Comparison of ENCODE assay signal across 19 cellular contexts in genomic region chr9:78312125-78312524, GRCh38. TPM values are rescaled to one million over a fixed set of nuclear protein-coding genes. Genes with fewer than 3 reads are reported as not detected.
DNase-seq lines count a peak whose midpoint lies in the region; ATAC-seq, FAIRE-seq and TF ChIP-seq lines count a peak whose summit lies in the region.
"Had no signal": no experiment of that assay in that cellular context is flagged by ENCODE, and none has a peak within 500 bp of the region (broad histone marks: within the 10 kb centered on the region; RNA-seq: fewer than 3 reads in every experiment).

No MANE protein-coding gene starts in this region.

- TF ChIP-seq RAD21 in HepG2 (CRISPR knock-in tag; IDR thresholded peaks at IDR 0.05): no peak

- TSS peak; percentile 13 for BruUV-seq in HepG2 (replicated peaks; lab: Mats Ljungman, UMichigan)
- no TSS peak for BruUV-seq in PC-3 (replicated peaks; lab: Mats Ljungman, UMichigan)

- peaks cover 30% of the 10 kb centered on the region for H4K20me1 ChIP-seq in HepG2 (ENCODE audit: insufficient read depth, low read length)
- H4K20me1 ChIP-seq in PC-3 (ENCODE audit: low read length): no peaks in the 10 kb centered on the region

- peaks cover 37 to 89% of the 10 kb centered on the region in 2 experiments for H3K36me3 ChIP-seq in HepG2 (replicated peaks in 1 of 2; ENCODE audit: control insufficient read depth in 1 of 2, insufficient read depth in 2 of 2, low read length in 2 of 2)
- peaks cover 0 to 47% (median 14%) of the 10 kb centered on the region in 4 donors for H3K36me3 ChIP-seq in right lobe of liver
- 0 out of 2 replicates have a peak, but pooled peaks cover 4% of the 10 kb centered on the region for H3K36me3 ChIP-seq in PC-3 (ENCODE audit: low read depth, low read length)

- CTCF ChIA-PET in HepG2 (lab: Yijun Ruan, JAX; ENCODE audit: low intra/inter-chr PET ratio, low total read pairs) (no interaction called here), PC-3 (lab: Charles Lee) (no interaction called here)

- DNase-seq in HepG2 (ENCODE audit: low spot score) (no peak), right lobe of liver (no peak), PC-3 (peak; percentile 49), mesenteric fat pad (ENCODE audit: low spot score) (peak; percentile 3), glomerular visceral epithelial cell (ENCODE audit: extremely low spot score) (no peak)
- DNase-seq: BE2C; CD4-positive, alpha-beta T cell; DMS153; EL; KG1; NCI-H1436 treated with DMSO at 0.1 percent for 48 hours; NCI-H2029; NCI-H446; NCI-H82; PC-9 had no signal

- no peak overlapping the region for H3K4me3 ChIP-seq in HepG2 (replicated peaks in 1 of 3; ENCODE audit: insufficient read depth in 1 of 3, low read depth in 2 of 3, low read length in 3 of 3)
- no peak overlapping the region for H3K4me3 ChIP-seq in right lobe of liver
- H3K4me3 ChIP-seq in PC-3 (ENCODE audit: low read length): no peak overlapping the region
- H3K4me3 ChIP-seq: GM12878, PC-9 had no signal

- H3K4me2 ChIP-seq in HepG2 (ENCODE audit: low read depth, low read length) (no peak overlapping the region), PC-3 (ENCODE audit: low read length) (peak overlapping the region; percentile 22; the same call in 1 of the 2 replicates)
- H3K4me2 ChIP-seq: PC-9 had no signal

- FAIRE-seq in HepG2 (lab: Jason Lieb, UNC): no peak
- FAIRE-seq: GM12878, H54 had no signal

- H3K9me2 ChIP-seq in PC-3 (replicated peaks; ENCODE audit: low read length): no peaks in the 10 kb centered on the region

- H2AFZ ChIP-seq in HepG2 (ENCODE audit: low read length) (no peak overlapping the region), PC-3 (ENCODE audit: low read length) (no peak overlapping the region)
- H2AFZ ChIP-seq: PC-9 had no signal

- in situ Hi-C loops in HepG2 (cut with HindIII; ENCODE audit: extremely low pct_ligation_motif_present, low pct_unique_long_range_greater_than_20kb): loop anchor here (10.0 kb wide), 1 partner anchor 47 kb away; no protein-coding TSS in a partner anchor

- no peak for ATAC-seq in HepG2
- ATAC-seq in right lobe of liver: no peak
- peak; percentile 88 for ATAC-seq in PC-3
- no peak for ATAC-seq in GM18498 (IDR thresholded peaks at IDR 0.05; ENCODE audit: unreplicated experiment)
- no peak for ATAC-seq in HG03135 (IDR thresholded peaks at IDR 0.05; ENCODE audit: unreplicated experiment)
- ATAC-seq: GM12878 had no signal

- TF ChIP-seq POLR2A in HepG2 (IDR thresholded peaks at IDR 0.05; ENCODE audit: insufficient read depth in 1 of 2, low read depth in 2 of 2, low read length in 2 of 2): no peak
- no peak for TF ChIP-seq POLR2A in right lobe of liver (IDR thresholded peaks at IDR 0.05)

- peaks cover 20% of the 10 kb centered on the region for H3K79me2 ChIP-seq in HepG2 (ENCODE audit: insufficient read depth, low read length)
- no peaks in the 10 kb centered on the region for H3K79me2 ChIP-seq in PC-3 (ENCODE audit: low read length)

- H3K27me3 ChIP-seq in HepG2 (ENCODE audit: control insufficient read depth in 1 of 2, insufficient read depth in 2 of 2, low read length in 2 of 2) (no peaks in the 10 kb centered on the region), right lobe of liver (no peaks in the 10 kb centered on the region), PC-3 (ENCODE audit: low read length) (no peaks in the 10 kb centered on the region)
- H3K27me3 ChIP-seq: BE2C had no signal

- H3K9ac ChIP-seq in HepG2 (ENCODE audit: insufficient read depth, low read depth, low read length) (no peak overlapping the region), PC-3 (ENCODE audit: low read length) (no peak overlapping the region)

- H3K27ac ChIP-seq in HepG2 (ENCODE audit: extremely low read length, insufficient read depth, low read length) (no peak overlapping the region), right lobe of liver (no peak overlapping the region), PC-3 (ENCODE audit: low read length) (peak overlapping the region; percentile 51)
- H3K27ac ChIP-seq: PC-9 had no signal

- H3K9me3 ChIP-seq in HepG2 (ENCODE audit: low read length) (no peaks in the 10 kb centered on the region), right lobe of liver (no peaks in the 10 kb centered on the region), PC-3 (ENCODE audit: low read length) (no peaks in the 10 kb centered on the region)
- H3K9me3 ChIP-seq: BE2C had no signal

- TF ChIP-seq EP300 in HepG2 (IDR thresholded peaks at IDR 0.05; ENCODE audit: low read depth in 2 of 2, low read length in 2 of 2) (no peak), HepG2 (CRISPR knock-in tag; IDR thresholded peaks at IDR 0.05; ENCODE audit: borderline replicate concordance) (no peak)

- POLR2A ChIA-PET in HepG2 (lab: Yijun Ruan, JAX) (interaction anchor here (9.3 kb wide), 1 partner anchor 17 kb away, joined by 76 read pairs; the partner anchor contains the start of gene PSAT1), PC-3 (lab: Charles Lee; ENCODE audit: unreplicated experiment) (interaction anchor here (0.6 to 0.7 kb wide), 2 partner anchors 16 to 50 kb away, joined by 3 to 4 read pairs; no protein-coding TSS in a partner anchor)

- H3K4me1 ChIP-seq in HepG2 (ENCODE audit: insufficient read depth, low read length): no peaks in the 10 kb centered on the region; the same call in 1 of the 2 replicates
- H3K4me1 ChIP-seq in right lobe of liver: no peaks in the 10 kb centered on the region
- H3K4me1 ChIP-seq in PC-3 (ENCODE audit: insufficient read depth, low read length): peaks cover 6% of the 10 kb centered on the region
- H3K4me1 ChIP-seq: BE2C had no signal

- no peaks in the 10 kb centered on the region for H3F3A ChIP-seq in PC-3 (ENCODE audit: low read length, unreplicated experiment)

- intact Hi-C loops in HepG2 (cut with micrococcal nuclease; ENCODE audit: unreplicated experiment) (loop anchor here (5.0 kb wide), 1 partner anchor 50 kb away; no protein-coding TSS in a partner anchor), right lobe of liver (cut with DNase I) (loop anchor here in 1 of 2 donors (10.0 kb wide), 1 partner anchor 57 kb away; no protein-coding TSS in a partner anchor), PC-3 (cut with micrococcal nuclease) (loop anchor here (1.0 to 5.0 kb wide), 2 partner anchors 16 to 40 kb away; no protein-coding TSS in a partner anchor)

- TF ChIP-seq CTCF in HepG2 (CRISPR knock-in tag; IDR thresholded peaks at IDR 0.05) (no peak), right lobe of liver (IDR thresholded peaks at IDR 0.05) (no peak), PC-3 (conservative IDR thresholded peaks at IDR 0.05; ENCODE audit: low read depth, low read length) (no peak)

- WGBS in HepG2 (ENCODE audit: low lambda C conversion rate): 87% methylated on average over 5 of the region's 7 CpGs
- WGBS in right lobe of liver (ENCODE audit: insufficient coverage, low coverage, low lambda C conversion rate, missing lambda C conversion rate): 71% methylated on average over 7 of the region's 7 CpGs

TF ChIP-seq in HepG2, 621 proteins besides CTCF, POLR2A, EP300 and RAD21 (continues in another document):
- TF ChIP-seq NCOR1 (IDR thresholded peaks at IDR 0.05; ENCODE audit: borderline replicate concordance, low read length): no peak
- no peak for TF ChIP-seq BRCA1 (CRISPR knock-in tag; IDR thresholded peaks at IDR 0.05)
- TF ChIP-seq DZIP1 (CRISPR knock-in tag; IDR thresholded peaks at IDR 0.05): no peak
- TF ChIP-seq ZNF879 (CRISPR knock-in tag; IDR thresholded peaks at IDR 0.05): no peak
- TF ChIP-seq CENPX (CRISPR knock-in tag; IDR thresholded peaks at IDR 0.05): no peak

RNA-seq across cellular contexts. Expression of gene PSAT1, which starts 15.2 kb away (rescaled TPM):
- total RNA-seq in HepG2 (2016; rRNA removed; fragmentation: Illumina TruSeq; extraction: Trizol) (135 and 262 TPM in 2 replicates), right lobe of liver (100 to 1,000 TPM in 2 of 6 experiments, 10 to 100 TPM in 4; 34.2 to 117 (median 89.3) TPM), PC-3 (2014; rRNA removed) (45.6 and 52.5 TPM in 2 replicates), mesenteric fat pad (19.1 TPM)
- total RNA-seq in HepG2 (2016; cell fraction: cytosol; rRNA removed; fragmentation: Illumina TruSeq; extraction: Trizol; ENCODE audit: low read depth): 16.9 and 17.4 TPM in 2 replicates
- total RNA-seq in HepG2 (2016; cell fraction: insoluble cytoplasmic fraction; rRNA removed; fragmentation: Illumina TruSeq; extraction: Trizol): 134 and 259 TPM in 2 replicates
- total RNA-seq in HepG2 (2016; cell fraction: membrane; rRNA removed; fragmentation: Illumina TruSeq; extraction: Trizol): 55.1 and 59.2 TPM in 2 replicates
- 92.0 and 102 TPM in 2 replicates for total RNA-seq in HepG2 (2016; cell fraction: nucleus; rRNA removed; fragmentation: Illumina TruSeq; extraction: Trizol)
- 197 and 229 TPM in 2 replicates for polyA plus RNA-seq in HepG2 (2011; rRNA removed)
- polyA plus RNA-seq in HepG2 (2011; cell fraction: cytosol; rRNA removed): 174 and 239 TPM in 2 replicates
- polyA plus RNA-seq in HepG2 (2011; cell fraction: nucleus; rRNA removed): 53.5 and 69.1 TPM in 2 replicates
- 252 and 381 TPM in 2 replicates for polyA plus RNA-seq in HepG2 (2012)
- polyA plus RNA-seq in HepG2 (2016; cell fraction: cytosol; fragmentation: Illumina TruSeq; extraction: Trizol; ENCODE audit: low read depth): 23.7 and 24.6 TPM in 2 replicates
- polyA plus RNA-seq in HepG2 (2016; cell fraction: insoluble cytoplasmic fraction; fragmentation: Illumina TruSeq; extraction: Trizol; ENCODE audit: low read depth): 471 and 492 TPM in 2 replicates
- polyA plus RNA-seq in HepG2 (2016; cell fraction: membrane; fragmentation: Illumina TruSeq; extraction: Trizol; ENCODE audit: low read depth): 65.5 and 69.3 TPM in 2 replicates
- 163 TPM in 2 replicates for polyA plus RNA-seq in HepG2 (2016; cell fraction: nucleus; fragmentation: Illumina TruSeq; extraction: Trizol; ENCODE audit: insufficient read depth, low read depth)
- polyA minus RNA-seq in HepG2 (2011; rRNA and poly(A)+ RNA removed; ENCODE audit: low replicate concordance): 98.7 and 239 TPM in 2 replicates
- 170 and 192 TPM in 2 replicates for polyA minus RNA-seq in HepG2 (2011; cell fraction: cytosol; rRNA and poly(A)+ RNA removed)
- polyA minus RNA-seq in HepG2 (2011; cell fraction: nucleus; rRNA and poly(A)+ RNA removed): 105 and 132 TPM in 2 replicates

Comparison
In these comparisons a context has a peak if more than half of its experiments do, and no peak if none do; other contexts are left out.
1. DNase-seq: peak in PC-3 (single experiment) and mesenteric fat pad (single experiment); none in HepG2 (single experiment), right lobe of liver (0 of 3) and glomerular visceral epithelial cell (single experiment).